ENCODE assay signal across 8 cellular contexts in genomic region chr20:51639206-51639832, GRCh38.
A peak's percentile ranks its signal among the peaks of the same experiment; 100 is the strongest.
DNase-seq lines count a peak whose midpoint lies in the region; ATAC-seq and TF ChIP-seq lines count a peak whose summit lies in the region.

No MANE protein-coding gene starts in this region.

- POLR2A ChIA-PET in naive thymus-derived CD4-positive, alpha-beta T cell (lab: Charles Lee): no interaction called here

- peak; percentile 94 for TF ChIP-seq CTCF in CD14-positive monocyte (IDR thresholded peaks at IDR 0.05)
- TF ChIP-seq CTCF in GM23338 (conservative IDR thresholded peaks at IDR 0.05; ENCODE audit: low read depth in 2 of 2): peak; percentile 79 to 97
- TF ChIP-seq CTCF in epithelial cell of proximal tubule (conservative IDR thresholded peaks at IDR 0.05; ENCODE audit: low read depth, low read length): peak; percentile 87

- H3K4me3 Mint-ChIP-seq in CD14-positive monocyte (no peak overlapping the region), GM23338 (no peak overlapping the region)
- no peak overlapping the region for H3K4me3 Mint-ChIP-seq in naive thymus-derived CD4-positive, alpha-beta T cell

- no peak overlapping the region for H2AFZ ChIP-seq in GM23338

- H3F3A ChIP-seq in GM23338 (replicated peaks; ENCODE audit: low read depth): no peaks in the 10 kb centered on the region

- H3K4me2 ChIP-seq in GM23338: no peak overlapping the region

- H3K4me1 ChIP-seq in GM23338 (ENCODE audit: insufficient read depth): no peaks in the 10 kb centered on the region
- no peaks in the 10 kb centered on the region for H3K4me1 ChIP-seq in naive thymus-derived CD4-positive, alpha-beta T cell (ENCODE audit: control insufficient read depth in 2 of 2, insufficient read depth in 2 of 2, low read length in 2 of 2)

- H4K20me1 ChIP-seq in GM23338 (replicated peaks; ENCODE audit: insufficient read depth): no peaks in the 10 kb centered on the region

- DNase-seq in CD14-positive monocyte (ENCODE audit: low spot score) (no peak), GM23338 (ENCODE audit: low spot score) (peak; percentile 83), NCI-H748 (lab: John Stamatoyannopoulos, UW; ENCODE audit: unreplicated experiment) (peak; percentile 40), epithelial cell of proximal tubule (ENCODE audit: low read depth) (no peak)
- DNase-seq in activated CD8-positive, alpha-beta memory T cell treated with anti-CD3 and anti-CD28 coated beads for 4 hours (ENCODE audit: low read depth in 2 of 2): peak; percentile 21 to 40
- DNase-seq in naive thymus-derived CD4-positive, alpha-beta T cell: peak in 4 of 9 donors; percentile 3 to 55 (median 11)
- DNase-seq in stimulated activated naive CD8-positive, alpha-beta T cell treated with anti-CD3 and anti-CD28 coated beads, Interleukin-15, Interleukin-2, amounts not matched to agents 100 U/mL and 50 U/mL, for 24 hours: peak; percentile 82

- peak; percentile 92 for ATAC-seq in GM23338
- peak; percentile 79 for ATAC-seq in naive thymus-derived CD4-positive, alpha-beta T cell
- peak; percentile 41 for ATAC-seq in stimulated activated naive CD8-positive, alpha-beta T cell treated with anti-CD3 and anti-CD28 coated beads, Interleukin-15, Interleukin-2, amounts not matched to agents 100 U/mL and 50 U/mL, for 24 hours
- ATAC-seq in HG02678 (IDR thresholded peaks at IDR 0.05; ENCODE audit: unreplicated experiment): no peak

- no peaks in the 10 kb centered on the region for H3K36me3 ChIP-seq in GM23338 (ENCODE audit: insufficient read depth)
- H3K36me3 ChIP-seq in naive thymus-derived CD4-positive, alpha-beta T cell (ENCODE audit: control insufficient read depth in 2 of 3, insufficient read depth in 3 of 3, low read length in 3 of 3): no peaks in the 10 kb centered on the region

- H3K4me3 ChIP-seq in GM23338 (no peak overlapping the region), epithelial cell of proximal tubule (ENCODE audit: low read depth, low read length) (no peak overlapping the region)
- no peak overlapping the region for H3K4me3 ChIP-seq in naive thymus-derived CD4-positive, alpha-beta T cell (ENCODE audit: low read length)

- peaks cover 0 to 3% (median 3%) of the 10 kb centered on the region in 7 donors for H3K9me3 Mint-ChIP-seq in CD14-positive monocyte
- no peaks in the 10 kb centered on the region for H3K9me3 Mint-ChIP-seq in GM23338
- H3K9me3 Mint-ChIP-seq in naive thymus-derived CD4-positive, alpha-beta T cell: no peaks in the 10 kb centered on the region

- H3K27ac Mint-ChIP-seq in CD14-positive monocyte: peak overlapping the region in 4 of 7 donors; percentile 13 to 82 (median 46)
- no peak overlapping the region for H3K27ac Mint-ChIP-seq in GM23338
- H3K27ac Mint-ChIP-seq in naive thymus-derived CD4-positive, alpha-beta T cell: no peak overlapping the region

- peaks cover 4% of the 10 kb centered on the region for H3K4me1 Mint-ChIP-seq in CD14-positive monocyte
- H3K4me1 Mint-ChIP-seq in GM23338: peaks cover 4% of the 10 kb centered on the region; the same call in 2 of the 3 replicates
- no peaks in the 10 kb centered on the region for H3K4me1 Mint-ChIP-seq in naive thymus-derived CD4-positive, alpha-beta T cell

- peaks cover 1 to 8% (median 3%) of the 10 kb centered on the region in 3 donors for H3K27me3 Mint-ChIP-seq in CD14-positive monocyte (ENCODE audit: low read depth in 3 of 3)
- peaks cover 8% of the 10 kb centered on the region for H3K27me3 Mint-ChIP-seq in GM23338 (ENCODE audit: insufficient read depth, low read depth, poor library complexity)
- H3K27me3 Mint-ChIP-seq in naive thymus-derived CD4-positive, alpha-beta T cell: no peaks in the 10 kb centered on the region

- H3K36me3 Mint-ChIP-seq in CD14-positive monocyte (no peaks in the 10 kb centered on the region), GM23338 (ENCODE audit: low read depth) (no peaks in the 10 kb centered on the region)
- H3K36me3 Mint-ChIP-seq in naive thymus-derived CD4-positive, alpha-beta T cell: no peaks in the 10 kb centered on the region

- H3K27ac ChIP-seq in GM23338 (ENCODE audit: low read depth): no peak overlapping the region
- no peak overlapping the region for H3K27ac ChIP-seq in naive thymus-derived CD4-positive, alpha-beta T cell (ENCODE audit: low read depth, low read length)

- H3K27me3 ChIP-seq in GM23338 (ENCODE audit: insufficient read depth): no peaks in the 10 kb centered on the region
- H3K27me3 ChIP-seq in naive thymus-derived CD4-positive, alpha-beta T cell (ENCODE audit: control insufficient read depth in 2 of 2, insufficient read depth in 2 of 2, low read length in 2 of 2): no peaks in the 10 kb centered on the region

- intact Hi-C loops in CD14-positive monocyte (cut with micrococcal nuclease): loop anchor here in 1 of 2 donors (5.0 kb wide), 1 partner anchor 63 kb away; no protein-coding TSS in a partner anchor
- intact Hi-C loops in naive thymus-derived CD4-positive, alpha-beta T cell (cut with micrococcal nuclease): loop anchor here in 1 of 2 donors (1.0 kb wide), 1 partner anchor 444 kb away; no protein-coding TSS in a partner anchor

- no peaks in the 10 kb centered on the region for H3K9me3 ChIP-seq in naive thymus-derived CD4-positive, alpha-beta T cell (ENCODE audit: control insufficient read depth in 2 of 3, low read length in 3 of 3)

- no peaks in the 10 kb centered on the region for H3K79me2 ChIP-seq in GM23338 (replicated peaks; ENCODE audit: insufficient read depth)

- CTCF ChIA-PET in naive thymus-derived CD4-positive, alpha-beta T cell (lab: Charles Lee): no interaction called here

- H3K9me2 ChIP-seq in GM23338 (ENCODE audit: insufficient read depth): no peaks in the 10 kb centered on the region

TF ChIP-seq in GM23338, 12 proteins besides CTCF, POLR2A, EP300 and RAD21 (continues in another document):
- TF ChIP-seq REST (IDR thresholded peaks at IDR 0.05; ENCODE audit: unreplicated experiment) (no peak), JUNB (IDR thresholded peaks at IDR 0.05; ENCODE audit: unreplicated experiment) (no peak)

Comparison
In these comparisons a context has a peak if more than half of its experiments do, and no peak if none do; other contexts are left out.
1. DNase-seq: peak in GM23338 (single experiment), NCI-H748 (single experiment), activated CD8-positive, alpha-beta memory T cell treated with anti-CD3 and anti-CD28 coated beads for 4 hours (2 of 2) and stimulated activated naive CD8-positive, alpha-beta T cell treated with anti-CD3 and anti-CD28 coated beads, Interleukin-15, Interleukin-2, amounts not matched to agents 100 U/mL and 50 U/mL, for 24 hours (single experiment); none in CD14-positive monocyte (single experiment) and epithelial cell of proximal tubule (single experiment).
2. H3K27ac Mint-ChIP-seq: peak in CD14-positive monocyte (4 of 7); none in GM23338 (single experiment) and naive thymus-derived CD4-positive, alpha-beta T cell (0 of 9).
3. Peak in every context shown above with its lines, with median percentiles within 50 percentile points of each other: CTCF ChIP-seq.